Comparison of ENCODE assay signal across 1 cellular context in the genomic region with DNA sequence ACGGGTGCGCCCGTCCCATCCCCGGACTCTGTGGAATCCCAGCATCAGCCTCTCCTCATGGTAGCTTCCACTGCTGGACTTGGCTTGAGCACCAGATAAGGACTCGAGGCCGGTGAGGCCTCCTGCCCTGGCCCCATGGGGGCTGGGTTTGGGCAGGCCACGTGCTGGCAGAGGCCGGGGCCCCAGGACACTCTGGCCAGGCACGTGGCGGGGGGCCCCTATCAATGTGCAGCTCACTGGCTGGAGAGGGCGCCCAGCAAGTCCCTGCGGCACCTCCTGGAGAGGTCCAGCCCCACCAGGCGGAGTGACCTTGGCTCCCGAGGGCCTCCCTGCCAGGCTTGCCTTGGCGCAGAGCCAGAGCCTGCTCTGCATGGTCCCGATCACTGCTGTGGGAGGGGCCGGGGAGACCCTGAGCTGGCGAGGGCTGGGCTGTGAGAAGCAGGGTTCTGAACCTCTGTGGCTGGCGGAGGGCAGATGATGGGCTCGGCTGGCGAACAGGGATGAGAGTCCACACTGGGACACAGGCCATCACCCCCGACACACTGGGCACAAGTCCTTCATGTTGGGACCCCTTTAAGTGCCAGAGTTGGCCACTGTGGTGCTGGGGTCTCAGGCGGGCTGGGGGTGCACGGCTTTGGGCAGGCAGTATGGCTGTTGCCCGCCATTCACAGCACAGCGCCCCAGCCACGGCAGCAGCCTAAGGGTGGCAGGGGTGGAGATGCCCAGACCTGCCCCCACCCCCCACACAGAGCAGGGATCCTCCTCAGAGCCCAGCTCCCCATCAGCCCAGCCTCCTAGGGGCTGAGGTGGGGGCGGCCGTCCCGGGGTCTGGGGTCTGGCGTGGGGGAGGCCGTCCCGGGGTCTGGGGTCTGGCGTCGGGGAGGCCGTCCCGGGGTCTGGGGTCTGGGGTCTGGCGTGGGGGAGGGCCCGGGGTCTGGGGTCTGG.
TF ChIP-seq lines count a peak whose summit lies in the region.

No MANE protein-coding gene starts in this region.

TF ChIP-seq in IMR-90, 13 proteins besides CTCF, POLR2A, EP300 and RAD21 (continued from another document):
- TF ChIP-seq, protein P1, sequence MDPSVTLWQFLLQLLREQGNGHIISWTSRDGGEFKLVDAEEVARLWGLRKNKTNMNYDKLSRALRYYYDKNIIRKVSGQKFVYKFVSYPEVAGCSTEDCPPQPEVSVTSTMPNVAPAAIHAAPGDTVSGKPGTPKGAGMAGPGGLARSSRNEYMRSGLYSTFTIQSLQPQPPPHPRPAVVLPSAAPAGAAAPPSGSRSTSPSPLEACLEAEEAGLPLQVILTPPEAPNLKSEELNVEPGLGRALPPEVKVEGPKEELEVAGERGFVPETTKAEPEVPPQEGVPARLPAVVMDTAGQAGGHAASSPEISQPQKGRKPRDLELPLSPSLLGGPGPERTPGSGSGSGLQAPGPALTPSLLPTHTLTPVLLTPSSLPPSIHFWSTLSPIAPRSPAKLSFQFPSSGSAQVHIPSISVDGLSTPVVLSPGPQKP (IDR thresholded peaks at IDR 0.05; ENCODE audit: borderline replicate concordance, low read depth, low read length) = no peak
- no peak for TF ChIP-seq BHLHE40 (IDR thresholded peaks at IDR 0.05; ENCODE audit: low read depth, low read length)
- no peak for TF ChIP-seq FOS (IDR thresholded peaks at IDR 0.05; ENCODE audit: low read depth, low read length)
- TF ChIP-seq CEBPB (IDR thresholded peaks at IDR 0.05; ENCODE audit: low read depth, low read length) = no peak
- TF ChIP-seq MXI1 (IDR thresholded peaks at IDR 0.05; ENCODE audit: borderline replicate concordance, low read depth, low read length) = no peak
